In the genomic region with DNA sequence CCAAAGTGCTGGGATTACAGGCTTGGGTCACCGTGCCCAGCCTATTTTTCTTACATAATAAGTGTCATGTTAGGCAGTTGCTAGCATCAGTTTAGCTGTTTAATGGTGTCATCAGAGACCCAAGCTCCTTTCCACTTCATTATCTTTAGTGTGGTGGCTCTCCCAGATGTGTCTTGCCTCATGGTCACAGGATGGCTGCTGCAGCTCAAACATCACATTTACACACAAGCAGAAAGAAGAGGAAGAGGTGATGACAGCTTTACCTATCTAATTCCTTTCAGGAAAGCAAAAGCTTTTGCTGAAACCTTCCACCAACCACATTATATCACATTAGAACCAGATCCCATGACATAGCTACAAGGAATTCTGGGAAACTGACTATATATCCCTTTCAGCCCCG, we compare ENCODE assay signal across 27 cellular contexts.
"Had no signal": no experiment of that assay in that cellular context is flagged by ENCODE, and none has a peak within 500 bp of the region (broad histone marks: within the 10 kb centered on the region; RNA-seq: fewer than 3 reads in every experiment).

No MANE protein-coding gene starts in this region.

- H3K9me3 ChIP-seq: left lung, lower lobe of right lung, testis, thyroid gland, transverse colon, upper lobe of left lung had no signal

- H3K4me1 Mint-ChIP-seq: immature natural killer cell, mesothelial cell of epicardium had no signal

- H3K27me3 ChIP-seq: left lung, stomach, testis, thyroid gland, transverse colon, upper lobe of left lung had no signal

- H3K36me3 ChIP-seq: left lung, lower lobe of right lung, stomach, thyroid gland, transverse colon, upper lobe of left lung had no signal

- H3K4me3 Mint-ChIP-seq: immature natural killer cell; mesothelial cell of epicardium; naive B cell; natural killer cell; stimulated activated naive B cell treated with anti-CD40 and anti-IgM and Interleukin-4, amounts not matched to agents 10 μg/mL and 1 μg/mL and 100 μg/mL, for 72 hours had no signal

- H3K4me3 ChIP-seq: left lung, lower lobe of right lung, skin epidermis, stomach, testis, thyroid gland, transverse colon, upper lobe of left lung had no signal

- H3K36me3 Mint-ChIP-seq: mesothelial cell of epicardium, naive B cell, natural killer cell had no signal

- H3K9me3 Mint-ChIP-seq: immature natural killer cell; mesothelial cell of epicardium; natural killer cell; stimulated activated naive B cell treated with anti-CD40 and anti-IgM and Interleukin-4, amounts not matched to agents 10 μg/mL and 1 μg/mL and 100 μg/mL, for 72 hours had no signal

- H3K27ac ChIP-seq: left lung, lower lobe of right lung, parathyroid adenoma, skin epidermis, stomach, testis, thyroid gland, transverse colon, upper lobe of left lung had no signal

- H3K9ac ChIP-seq: parathyroid adenoma had no signal

- H3K4me1 ChIP-seq: left lung, lower lobe of right lung, parathyroid adenoma, stomach, testis, thyroid gland, transverse colon, upper lobe of left lung had no signal

- DNase-seq: hypothalamus; immature natural killer cell; kidney; left colon; left lung; lower lobe of right lung; mammary epithelial cell; mesendoderm; naive B cell; natural killer cell; retina; right cardiac atrium; stimulated activated CD4-positive, alpha-beta T cell treated with anti-CD3 and anti-CD28 coated beads, Interleukin-12 subunit alpha, Interleukin-12 subunit beta, amount 100 ng/mL, for 4 hours; stimulated activated CD4-positive, alpha-beta T cell treated with anti-CD3 and anti-CD28 coated beads, Interleukin-15, amount 100 ng/mL, for 24 hours; stimulated activated CD4-positive, alpha-beta T cell treated with anti-CD3 and anti-CD28 coated beads, Interleukin-2, amount 100 ng/mL, for 24 hours; stimulated activated CD4-positive, alpha-beta T cell treated with anti-CD3 and anti-CD28 coated beads, Interleukin-4, amount 100 ng/mL, for 1 hour; stimulated activated naive B cell treated with anti-CD40 and anti-IgM and Interleukin-4, amounts not matched to agents 10 μg/mL and 1 μg/mL and 100 μg/mL, for 72 hours; stimulated activated naive CD8-positive, alpha-beta T cell treated with anti-CD3 and anti-CD28 coated beads, Interleukin-15, Interleukin-2, amounts not matched to agents 100 U/mL and 50 U/mL, for 24 hours; stomach; testis; thyroid gland; transverse colon; upper lobe of left lung had no signal

- H3K27ac Mint-ChIP-seq: mesothelial cell of epicardium; natural killer cell; stimulated activated naive B cell treated with anti-CD40 and anti-IgM and Interleukin-4, amounts not matched to agents 10 μg/mL and 1 μg/mL and 100 μg/mL, for 72 hours had no signal

- ATAC-seq: left colon; left lung; lower lobe of right lung; natural killer cell; right cardiac atrium; sciatic nerve; stimulated activated naive B cell treated with anti-CD40 and anti-IgM and Interleukin-4, amounts not matched to agents 10 μg/mL and 1 μg/mL and 100 μg/mL, for 72 hours; stimulated activated naive CD8-positive, alpha-beta T cell treated with anti-CD3 and anti-CD28 coated beads, Interleukin-15, Interleukin-2, amounts not matched to agents 100 U/mL and 50 U/mL, for 24 hours had no signal

- H2AFZ ChIP-seq: parathyroid adenoma had no signal
